Comparison of ENCODE assay signal across 1 cellular context in the genomic region with DNA sequence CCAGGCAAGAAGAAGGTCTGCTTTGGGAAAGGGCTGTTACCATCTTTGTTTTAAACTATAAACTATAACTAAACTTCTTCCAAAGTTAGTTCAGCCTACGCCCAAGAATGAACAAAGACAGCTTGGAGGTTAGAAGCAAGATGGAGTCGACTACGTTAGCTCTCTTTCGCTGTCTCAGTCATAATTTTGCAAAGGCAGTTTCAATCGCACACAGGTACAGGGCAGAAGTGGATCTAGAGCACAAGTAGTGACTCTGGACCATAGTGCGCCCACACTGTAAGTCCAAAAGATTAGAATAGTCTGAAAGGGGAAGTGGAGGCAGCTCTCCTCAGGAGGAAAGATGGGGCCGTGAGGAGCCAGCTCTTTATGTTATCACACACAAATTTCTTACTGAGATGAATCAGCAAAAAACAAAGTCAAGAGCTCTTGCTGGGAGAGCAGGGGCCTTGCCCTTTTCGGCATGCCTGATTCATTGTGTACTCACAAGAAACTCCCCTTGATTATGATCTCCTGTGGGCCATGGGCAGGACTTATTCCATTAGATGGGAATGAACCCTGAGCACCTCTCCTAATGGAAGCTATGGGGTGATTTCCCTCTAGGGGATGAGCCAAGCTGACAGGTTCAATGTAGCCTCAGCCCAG.
TF ChIP-seq lines count a peak whose summit lies in the region.

No MANE protein-coding gene starts in this region.

TF ChIP-seq in K562, 482 proteins besides CTCF, POLR2A, EP300 and RAD21 (continued from another document and continues in another):
- TF ChIP-seq, protein P1, sequence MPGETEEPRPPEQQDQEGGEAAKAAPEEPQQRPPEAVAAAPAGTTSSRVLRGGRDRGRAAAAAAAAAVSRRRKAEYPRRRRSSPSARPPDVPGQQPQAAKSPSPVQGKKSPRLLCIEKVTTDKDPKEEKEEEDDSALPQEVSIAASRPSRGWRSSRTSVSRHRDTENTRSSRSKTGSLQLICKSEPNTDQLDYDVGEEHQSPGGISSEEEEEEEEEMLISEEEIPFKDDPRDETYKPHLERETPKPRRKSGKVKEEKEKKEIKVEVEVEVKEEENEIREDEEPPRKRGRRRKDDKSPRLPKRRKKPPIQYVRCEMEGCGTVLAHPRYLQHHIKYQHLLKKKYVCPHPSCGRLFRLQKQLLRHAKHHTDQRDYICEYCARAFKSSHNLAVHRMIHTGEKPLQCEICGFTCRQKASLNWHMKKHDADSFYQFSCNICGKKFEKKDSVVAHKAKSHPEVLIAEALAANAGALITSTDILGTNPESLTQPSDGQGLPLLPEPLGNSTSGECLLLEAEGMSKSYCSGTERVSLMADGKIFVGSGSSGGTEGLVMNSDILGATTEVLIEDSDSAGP (CRISPR knock-in tag; IDR thresholded peaks at IDR 0.05): no peak
- TF ChIP-seq HNRNPH1 (optimal IDR thresholded peaks at IDR 0.05; ENCODE audit: low read depth, low read length): no peak
- TF ChIP-seq, protein P2, sequence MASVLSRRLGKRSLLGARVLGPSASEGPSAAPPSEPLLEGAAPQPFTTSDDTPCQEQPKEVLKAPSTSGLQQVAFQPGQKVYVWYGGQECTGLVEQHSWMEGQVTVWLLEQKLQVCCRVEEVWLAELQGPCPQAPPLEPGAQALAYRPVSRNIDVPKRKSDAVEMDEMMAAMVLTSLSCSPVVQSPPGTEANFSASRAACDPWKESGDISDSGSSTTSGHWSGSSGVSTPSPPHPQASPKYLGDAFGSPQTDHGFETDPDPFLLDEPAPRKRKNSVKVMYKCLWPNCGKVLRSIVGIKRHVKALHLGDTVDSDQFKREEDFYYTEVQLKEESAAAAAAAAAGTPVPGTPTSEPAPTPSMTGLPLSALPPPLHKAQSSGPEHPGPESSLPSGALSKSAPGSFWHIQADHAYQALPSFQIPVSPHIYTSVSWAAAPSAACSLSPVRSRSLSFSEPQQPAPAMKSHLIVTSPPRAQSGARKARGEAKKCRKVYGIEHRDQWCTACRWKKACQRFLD (CRISPR knock-in tag; IDR thresholded peaks at IDR 0.05): peak; percentile 91
- TF ChIP-seq, protein P3, sequence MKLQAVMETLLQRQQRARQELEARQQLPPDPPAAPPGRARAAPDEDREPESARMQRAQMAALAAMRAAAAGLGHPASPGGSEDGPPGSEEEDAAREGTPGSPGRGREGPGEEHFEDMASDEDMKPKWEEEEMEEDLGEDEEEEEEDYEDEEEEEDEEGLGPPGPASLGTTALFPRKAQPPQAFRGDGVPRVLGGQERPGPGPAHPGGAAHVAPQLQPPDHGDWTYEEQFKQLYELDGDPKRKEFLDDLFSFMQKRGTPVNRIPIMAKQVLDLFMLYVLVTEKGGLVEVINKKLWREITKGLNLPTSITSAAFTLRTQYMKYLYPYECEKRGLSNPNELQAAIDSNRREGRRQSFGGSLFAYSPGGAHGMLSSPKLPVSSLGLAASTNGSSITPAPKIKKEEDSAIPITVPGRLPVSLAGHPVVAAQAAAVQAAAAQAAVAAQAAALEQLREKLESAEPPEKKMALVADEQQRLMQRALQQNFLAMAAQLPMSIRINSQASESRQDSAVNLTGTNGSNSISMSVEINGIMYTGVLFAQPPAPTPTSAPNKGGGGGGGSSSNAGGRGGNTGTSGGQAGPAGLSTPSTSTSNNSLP (IDR thresholded peaks at IDR 0.05; ENCODE audit: borderline replicate concordance, low read depth, low read length): no peak
- TF ChIP-seq GTF2A2 (tag; IDR thresholded peaks at IDR 0.05): peak; percentile 69; the same call in 1 of the 2 replicates
- TF ChIP-seq ATF1 (CRISPR knock-in tag; IDR thresholded peaks at IDR 0.05): no peak
- no peak; the same call in 1 of the 2 replicates for TF ChIP-seq ATF1 (tag; IDR thresholded peaks at IDR 0.05)
- no peak for TF ChIP-seq ESRRA (IDR thresholded peaks at IDR 0.05; ENCODE audit: borderline replicate concordance, low read depth)
- no peak for TF ChIP-seq MCM5 (IDR thresholded peaks at IDR 0.05; ENCODE audit: low read depth)
- no peak for TF ChIP-seq NFATC3 (IDR thresholded peaks at IDR 0.05)
- no peak for TF ChIP-seq ATF7 (IDR thresholded peaks at IDR 0.05)
- TF ChIP-seq SIN3A (IDR thresholded peaks at IDR 0.05; ENCODE audit: borderline replicate concordance in 2 of 2, control insufficient read depth in 1 of 2, low read depth in 2 of 2, low read length in 2 of 2): no peak
- no peak; the same call in 1 of the 2 replicates for TF ChIP-seq KLF13 (tag; IDR thresholded peaks at IDR 0.05; ENCODE audit: borderline replicate concordance, low read depth)
- TF ChIP-seq NRF1 (conservative IDR thresholded peaks at IDR 0.05 in 1 of 2, IDR thresholded peaks at IDR 0.05 in 1 of 2): 0 out of 4 replicates have a peak, but pooled peaks of 1 of the 2 experiments have one; percentile 25
- TF ChIP-seq, protein P4, sequence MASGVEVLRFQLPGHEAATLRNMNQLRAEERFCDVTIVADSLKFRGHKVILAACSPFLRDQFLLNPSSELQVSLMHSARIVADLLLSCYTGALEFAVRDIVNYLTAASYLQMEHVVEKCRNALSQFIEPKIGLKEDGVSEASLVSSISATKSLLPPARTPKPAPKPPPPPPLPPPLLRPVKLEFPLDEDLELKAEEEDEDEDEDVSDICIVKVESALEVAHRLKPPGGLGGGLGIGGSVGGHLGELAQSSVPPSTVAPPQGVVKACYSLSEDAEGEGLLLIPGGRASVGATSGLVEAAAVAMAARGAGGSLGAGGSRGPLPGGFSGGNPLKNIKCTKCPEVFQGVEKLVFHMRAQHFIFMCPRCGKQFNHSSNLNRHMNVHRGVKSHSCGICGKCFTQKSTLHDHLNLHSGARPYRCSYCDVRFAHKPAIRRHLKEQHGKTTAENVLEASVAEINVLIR (CRISPR knock-in tag; IDR thresholded peaks at IDR 0.05): no peak
- TF ChIP-seq, protein P5, sequence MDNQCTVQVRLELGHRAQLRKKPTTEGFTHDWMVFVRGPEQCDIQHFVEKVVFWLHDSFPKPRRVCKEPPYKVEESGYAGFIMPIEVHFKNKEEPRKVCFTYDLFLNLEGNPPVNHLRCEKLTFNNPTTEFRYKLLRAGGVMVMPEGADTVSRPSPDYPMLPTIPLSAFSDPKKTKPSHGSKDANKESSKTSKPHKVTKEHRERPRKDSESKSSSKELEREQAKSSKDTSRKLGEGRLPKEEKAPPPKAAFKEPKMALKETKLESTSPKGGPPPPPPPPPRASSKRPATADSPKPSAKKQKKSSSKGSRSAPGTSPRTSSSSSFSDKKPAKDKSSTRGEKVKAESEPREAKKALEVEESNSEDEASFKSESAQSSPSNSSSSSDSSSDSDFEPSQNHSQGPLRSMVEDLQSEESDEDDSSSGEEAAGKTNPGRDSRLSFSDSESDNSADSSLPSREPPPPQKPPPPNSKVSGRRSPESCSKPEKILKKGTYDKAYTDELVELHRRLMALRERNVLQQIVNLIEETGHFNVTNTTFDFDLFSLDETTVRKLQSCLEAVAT (IDR thresholded peaks at IDR 0.05): 0 out of 4 replicates have a peak, but pooled peaks of 1 of the 2 experiments have one; percentile 25
- 0 out of 2 replicates have a peak, but pooled peaks have one; percentile 10 for TF ChIP-seq ZNF324 (CRISPR knock-in tag; IDR thresholded peaks at IDR 0.05)
- TF ChIP-seq, protein P6, sequence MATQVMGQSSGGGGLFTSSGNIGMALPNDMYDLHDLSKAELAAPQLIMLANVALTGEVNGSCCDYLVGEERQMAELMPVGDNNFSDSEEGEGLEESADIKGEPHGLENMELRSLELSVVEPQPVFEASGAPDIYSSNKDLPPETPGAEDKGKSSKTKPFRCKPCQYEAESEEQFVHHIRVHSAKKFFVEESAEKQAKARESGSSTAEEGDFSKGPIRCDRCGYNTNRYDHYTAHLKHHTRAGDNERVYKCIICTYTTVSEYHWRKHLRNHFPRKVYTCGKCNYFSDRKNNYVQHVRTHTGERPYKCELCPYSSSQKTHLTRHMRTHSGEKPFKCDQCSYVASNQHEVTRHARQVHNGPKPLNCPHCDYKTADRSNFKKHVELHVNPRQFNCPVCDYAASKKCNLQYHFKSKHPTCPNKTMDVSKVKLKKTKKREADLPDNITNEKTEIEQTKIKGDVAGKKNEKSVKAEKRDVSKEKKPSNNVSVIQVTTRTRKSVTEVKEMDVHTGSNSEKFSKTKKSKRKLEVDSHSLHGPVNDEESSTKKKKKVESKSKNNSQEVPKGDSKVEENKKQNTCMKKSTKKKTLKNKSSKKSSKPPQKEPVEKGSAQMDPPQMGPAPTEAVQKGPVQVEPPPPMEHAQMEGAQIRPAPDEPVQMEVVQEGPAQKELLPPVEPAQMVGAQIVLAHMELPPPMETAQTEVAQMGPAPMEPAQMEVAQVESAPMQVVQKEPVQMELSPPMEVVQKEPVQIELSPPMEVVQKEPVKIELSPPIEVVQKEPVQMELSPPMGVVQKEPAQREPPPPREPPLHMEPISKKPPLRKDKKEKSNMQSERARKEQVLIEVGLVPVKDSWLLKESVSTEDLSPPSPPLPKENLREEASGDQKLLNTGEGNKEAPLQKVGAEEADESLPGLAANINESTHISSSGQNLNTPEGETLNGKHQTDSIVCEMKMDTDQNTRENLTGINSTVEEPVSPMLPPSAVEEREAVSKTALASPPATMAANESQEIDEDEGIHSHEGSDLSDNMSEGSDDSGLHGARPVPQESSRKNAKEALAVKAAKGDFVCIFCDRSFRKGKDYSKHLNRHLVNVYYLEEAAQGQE (CRISPR knock-in tag; IDR thresholded peaks at IDR 0.05; ENCODE audit: low read depth): no peak
- TF ChIP-seq, protein P7, sequence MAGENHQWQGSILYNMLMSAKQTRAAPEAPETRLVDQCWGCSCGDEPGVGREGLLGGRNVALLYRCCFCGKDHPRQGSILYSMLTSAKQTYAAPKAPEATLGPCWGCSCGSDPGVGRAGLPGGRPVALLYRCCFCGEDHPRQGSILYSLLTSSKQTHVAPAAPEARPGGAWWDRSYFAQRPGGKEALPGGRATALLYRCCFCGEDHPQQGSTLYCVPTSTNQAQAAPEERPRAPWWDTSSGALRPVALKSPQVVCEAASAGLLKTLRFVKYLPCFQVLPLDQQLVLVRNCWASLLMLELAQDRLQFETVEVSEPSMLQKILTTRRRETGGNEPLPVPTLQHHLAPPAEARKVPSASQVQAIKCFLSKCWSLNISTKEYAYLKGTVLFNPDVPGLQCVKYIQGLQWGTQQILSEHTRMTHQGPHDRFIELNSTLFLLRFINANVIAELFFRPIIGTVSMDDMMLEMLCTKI (IDR thresholded peaks at IDR 0.05; ENCODE audit: partially characterized antibody): no peak
- peak; percentile 84 for TF ChIP-seq BCL6 (CRISPR knock-in tag; IDR thresholded peaks at IDR 0.05)
- TF ChIP-seq SMARCE1 (IDR thresholded peaks at IDR 0.05): peak; percentile 19; the same call in 1 of the 2 replicates
- TF ChIP-seq PTRF (tag; IDR thresholded peaks at IDR 0.05): peak; percentile 91
- no peak for TF ChIP-seq RBM25 (IDR thresholded peaks at IDR 0.05; ENCODE audit: low read depth, low read length, severe bottlenecking)
- TF ChIP-seq, protein P8, sequence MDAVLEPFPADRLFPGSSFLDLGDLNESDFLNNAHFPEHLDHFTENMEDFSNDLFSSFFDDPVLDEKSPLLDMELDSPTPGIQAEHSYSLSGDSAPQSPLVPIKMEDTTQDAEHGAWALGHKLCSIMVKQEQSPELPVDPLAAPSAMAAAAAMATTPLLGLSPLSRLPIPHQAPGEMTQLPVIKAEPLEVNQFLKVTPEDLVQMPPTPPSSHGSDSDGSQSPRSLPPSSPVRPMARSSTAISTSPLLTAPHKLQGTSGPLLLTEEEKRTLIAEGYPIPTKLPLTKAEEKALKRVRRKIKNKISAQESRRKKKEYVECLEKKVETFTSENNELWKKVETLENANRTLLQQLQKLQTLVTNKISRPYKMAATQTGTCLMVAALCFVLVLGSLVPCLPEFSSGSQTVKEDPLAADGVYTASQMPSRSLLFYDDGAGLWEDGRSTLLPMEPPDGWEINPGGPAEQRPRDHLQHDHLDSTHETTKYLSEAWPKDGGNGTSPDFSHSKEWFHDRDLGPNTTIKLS (IDR thresholded peaks at IDR 0.05; ENCODE audit: borderline replicate concordance, low read depth): no peak
- TF ChIP-seq SETDB1 (IDR thresholded peaks at IDR 0.05; ENCODE audit: low read length): no peak
- TF ChIP-seq ZFP30 (CRISPR knock-in tag; IDR thresholded peaks at IDR 0.05; ENCODE audit: borderline replicate concordance): no peak
- TF ChIP-seq ZNF507 (tag; conservative IDR thresholded peaks at IDR 0.05): no peak
- TF ChIP-seq BDP1 (IDR thresholded peaks at IDR 0.05; ENCODE audit: insufficient read depth, insufficient read length): no peak
- peak; percentile 83 for TF ChIP-seq PYGO2 (tag; IDR thresholded peaks at IDR 0.05)
- TF ChIP-seq ZNF217 (CRISPR knock-in tag; IDR thresholded peaks at IDR 0.05): no peak
- no peak for TF ChIP-seq HMGN3 (IDR thresholded peaks at IDR 0.05; ENCODE audit: borderline replicate concordance, extremely low read depth, insufficient read length, low read depth, low read length)
- TF ChIP-seq, protein P9, sequence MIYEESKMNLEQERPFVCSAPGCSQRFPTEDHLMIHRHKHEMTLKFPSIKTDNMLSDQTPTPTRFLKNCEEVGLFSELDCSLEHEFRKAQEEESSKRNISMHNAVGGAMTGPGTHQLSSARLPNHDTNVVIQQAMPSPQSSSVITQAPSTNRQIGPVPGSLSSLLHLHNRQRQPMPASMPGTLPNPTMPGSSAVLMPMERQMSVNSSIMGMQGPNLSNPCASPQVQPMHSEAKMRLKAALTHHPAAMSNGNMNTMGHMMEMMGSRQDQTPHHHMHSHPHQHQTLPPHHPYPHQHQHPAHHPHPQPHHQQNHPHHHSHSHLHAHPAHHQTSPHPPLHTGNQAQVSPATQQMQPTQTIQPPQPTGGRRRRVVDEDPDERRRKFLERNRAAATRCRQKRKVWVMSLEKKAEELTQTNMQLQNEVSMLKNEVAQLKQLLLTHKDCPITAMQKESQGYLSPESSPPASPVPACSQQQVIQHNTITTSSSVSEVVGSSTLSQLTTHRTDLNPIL (CRISPR knock-in tag; IDR thresholded peaks at IDR 0.05): 0 out of 2 replicates have a peak, but pooled peaks have one; percentile 36
- no peak for TF ChIP-seq TGIF2 (CRISPR knock-in tag; IDR thresholded peaks at IDR 0.05)
- no peak for TF ChIP-seq BRD4 (IDR thresholded peaks at IDR 0.05)
- TF ChIP-seq MIER1 (IDR thresholded peaks at IDR 0.05; ENCODE audit: low read depth): no peak
- peak; percentile 29 for TF ChIP-seq DPF2 (IDR thresholded peaks at IDR 0.05)
- TF ChIP-seq, protein P10, sequence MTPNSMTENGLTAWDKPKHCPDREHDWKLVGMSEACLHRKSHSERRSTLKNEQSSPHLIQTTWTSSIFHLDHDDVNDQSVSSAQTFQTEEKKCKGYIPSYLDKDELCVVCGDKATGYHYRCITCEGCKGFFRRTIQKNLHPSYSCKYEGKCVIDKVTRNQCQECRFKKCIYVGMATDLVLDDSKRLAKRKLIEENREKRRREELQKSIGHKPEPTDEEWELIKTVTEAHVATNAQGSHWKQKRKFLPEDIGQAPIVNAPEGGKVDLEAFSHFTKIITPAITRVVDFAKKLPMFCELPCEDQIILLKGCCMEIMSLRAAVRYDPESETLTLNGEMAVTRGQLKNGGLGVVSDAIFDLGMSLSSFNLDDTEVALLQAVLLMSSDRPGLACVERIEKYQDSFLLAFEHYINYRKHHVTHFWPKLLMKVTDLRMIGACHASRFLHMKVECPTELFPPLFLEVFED (CRISPR knock-in tag; conservative IDR thresholded peaks at IDR 0.05): no peak
- TF ChIP-seq ZNF830 (CRISPR knock-in tag; IDR thresholded peaks at IDR 0.05): no peak
- no peak for TF ChIP-seq SRSF7 (optimal IDR thresholded peaks at IDR 0.05; ENCODE audit: low read depth, low read length)
- no peak for TF ChIP-seq CCAR2 (IDR thresholded peaks at IDR 0.05; ENCODE audit: low read depth, low read length)
- no peak for TF ChIP-seq SLC30A9 (CRISPR knock-in tag; IDR thresholded peaks at IDR 0.05)
- TF ChIP-seq TAF7 (tag; IDR thresholded peaks at IDR 0.05): peak; percentile 80
- TF ChIP-seq TCF7 (IDR thresholded peaks at IDR 0.05; ENCODE audit: borderline replicate concordance): no peak
- TF ChIP-seq FOS (IDR thresholded peaks at IDR 0.05; ENCODE audit: extremely low read depth, insufficient read length): no peak
- peak; percentile 86; the same call in 1 of the 2 replicates for TF ChIP-seq RHOXF2B (CRISPR knock-in tag; conservative IDR thresholded peaks at IDR 0.05)
- peak; percentile 90 for TF ChIP-seq DDX20 (tag; IDR thresholded peaks at IDR 0.05; ENCODE audit: low read depth)
- TF ChIP-seq TCF3 (CRISPR knock-in tag; IDR thresholded peaks at IDR 0.05): no peak
- peak; percentile 88 for TF ChIP-seq PTTG1 (tag; IDR thresholded peaks at IDR 0.05; ENCODE audit: low read depth)
